In genomic region chr11:72959998-72960731, GRCh38 we compare ENCODE assay signal across 22 cellular contexts.
A peak's percentile ranks its signal among the peaks of the same experiment; 100 is the strongest.
DNase-seq lines count a peak whose midpoint lies in the region; ATAC-seq, FAIRE-seq and TF ChIP-seq lines count a peak whose summit lies in the region.
"Had no signal": no experiment of that assay in that cellular context is flagged by ENCODE, and none has a peak within 500 bp of the region (broad histone marks: within the 10 kb centered on the region; RNA-seq: fewer than 3 reads in every experiment).

No MANE protein-coding gene starts in this region.

- ATAC-seq in activated CD8-positive, alpha-beta T cell treated with anti-CD3 and anti-CD28 coated beads for 36 hours: peak; percentile 34
- ATAC-seq in activated CD8-positive, alpha-beta T cell treated with anti-CD3 and anti-CD28 coated beads, Interleukin-2, amount 10 ng/mL, durations not matched to agents 7 days and 5 days: no peak
- ATAC-seq in GM12878 (peak; percentile 21; the same call in 2 of the 3 replicates), left ventricle myocardium superior (peak; percentile 61), HG02610 (IDR thresholded peaks at IDR 0.05; ENCODE audit: unreplicated experiment) (no peak)
- ATAC-seq: HepG2 had no signal

- H3K79me2 ChIP-seq in GM12878 (ENCODE audit: control insufficient read depth, insufficient read depth, low read length): no peaks in the 10 kb centered on the region; the same call in 1 of the 2 replicates

- H3K27ac Mint-ChIP-seq in activated CD8-positive, alpha-beta T cell treated with anti-CD3 and anti-CD28 coated beads for 36 hours: no peak overlapping the region
- no peak overlapping the region for H3K27ac Mint-ChIP-seq in activated CD8-positive, alpha-beta T cell treated with anti-CD3 and anti-CD28 coated beads, Interleukin-2, amount 10 ng/mL, durations not matched to agents 7 days and 5 days
- H3K27ac Mint-ChIP-seq: H9 had no signal

- H3K4me3 ChIP-seq in GM12878 (no peak overlapping the region), skeletal muscle tissue (ENCODE audit: low read length in 3 of 3) (peak overlapping the region in 1 of 3 donors; percentile 16), thyroid gland (replicated peaks in 1 of 3) (no peak overlapping the region)
- H3K4me3 ChIP-seq: PC-9 had no signal

- no peak for FAIRE-seq in GM12878 (lab: Jason Lieb, UNC)
- FAIRE-seq: HepG2 had no signal

- TF ChIP-seq POLR2A in GM12878 (IDR thresholded peaks at IDR 0.05; ENCODE audit: low read depth, low read length) (no peak), thyroid gland (IDR thresholded peaks at IDR 0.05) (no peak)

- no peak overlapping the region for H2AFZ ChIP-seq in GM12878 (ENCODE audit: control insufficient read depth, low read depth, low read length)
- H2AFZ ChIP-seq: PC-9 had no signal

- H3K9ac ChIP-seq in GM12878 (ENCODE audit: control insufficient read depth, insufficient read depth, low read length) (no peak overlapping the region), skeletal muscle tissue (ENCODE audit: low read depth in 1 of 3, low read length in 3 of 3) (no peak overlapping the region)
- H3K9ac ChIP-seq: KMS-11 had no signal

- SMC1A ChIA-PET in GM12878 (lab: Charles Lee; ENCODE audit: uncharacterized antibody, unreplicated experiment): no interaction called here

- POLR2A ChIA-PET in activated CD8-positive, alpha-beta T cell treated with anti-CD3 and anti-CD28 coated beads for 36 hours (lab: Charles Lee): interaction anchor here (0.5 kb wide), 1 partner anchor 69 kb away, joined by 3 read pairs; no protein-coding TSS in a partner anchor
- POLR2A ChIA-PET in activated CD8-positive, alpha-beta T cell treated with anti-CD3 and anti-CD28 coated beads, Interleukin-2, amount 10 ng/mL, durations not matched to agents 7 days and 5 days (lab: Charles Lee): no interaction called here
- POLR2A ChIA-PET in GM12878 (lab: Charles Lee): no interaction called here

- H3K27me3 Mint-ChIP-seq in activated CD8-positive, alpha-beta T cell treated with anti-CD3 and anti-CD28 coated beads for 36 hours: no peaks in the 10 kb centered on the region
- no peaks in the 10 kb centered on the region for H3K27me3 Mint-ChIP-seq in activated CD8-positive, alpha-beta T cell treated with anti-CD3 and anti-CD28 coated beads, Interleukin-2, amount 10 ng/mL, durations not matched to agents 7 days and 5 days (ENCODE audit: low read depth)
- H3K27me3 Mint-ChIP-seq: CD4-positive, CD25-positive, alpha-beta regulatory T cell had no signal

- H3K27me3 ChIP-seq in GM12878 (replicated peaks in 1 of 2; ENCODE audit: control insufficient read depth in 2 of 2, insufficient read depth in 2 of 2, low read length in 1 of 2) (no peaks in the 10 kb centered on the region), skeletal muscle tissue (ENCODE audit: control insufficient read depth in 3 of 3, insufficient read depth in 3 of 3, low read length in 3 of 3) (no peaks in the 10 kb centered on the region), thyroid gland (no peaks in the 10 kb centered on the region)
- H3K27me3 ChIP-seq: BE2C had no signal

- CTCF ChIA-PET in activated CD8-positive, alpha-beta T cell treated with anti-CD3 and anti-CD28 coated beads for 36 hours (lab: Charles Lee): no interaction called here
- CTCF ChIA-PET in activated CD8-positive, alpha-beta T cell treated with anti-CD3 and anti-CD28 coated beads, Interleukin-2, amount 10 ng/mL, durations not matched to agents 7 days and 5 days (lab: Charles Lee): no interaction called here
- CTCF ChIA-PET in GM12878 (lab: Yijun Ruan, JAX): interaction anchor here (1.0 kb wide), 1 partner anchor 218 kb away, joined by 3 read pairs; no protein-coding TSS in a partner anchor

- no peak for TF ChIP-seq CTCF in activated CD8-positive, alpha-beta T cell treated with anti-CD3 and anti-CD28 coated beads for 36 hours (IDR thresholded peaks at IDR 0.05)
- no peak for TF ChIP-seq CTCF in GM12878 (IDR thresholded peaks at IDR 0.05 in 2 of 3, conservative IDR thresholded peaks at IDR 0.05 in 1 of 3; ENCODE audit: control insufficient read depth in 2 of 3, extremely low read depth in 1 of 3, insufficient read depth in 1 of 3, low read depth in 3 of 3, low read length in 3 of 3)
- TF ChIP-seq CTCF in thyroid gland (IDR thresholded peaks at IDR 0.05): no peak

- H3K4me3 Mint-ChIP-seq in activated CD8-positive, alpha-beta T cell treated with anti-CD3 and anti-CD28 coated beads for 36 hours: no peak overlapping the region
- H3K4me3 Mint-ChIP-seq in activated CD8-positive, alpha-beta T cell treated with anti-CD3 and anti-CD28 coated beads, Interleukin-2, amount 10 ng/mL, durations not matched to agents 7 days and 5 days: no peak overlapping the region
- H3K4me3 Mint-ChIP-seq: CD4-positive, CD25-positive, alpha-beta regulatory T cell; H9 had no signal

- no peak overlapping the region for H3K27ac ChIP-seq in GM12878 (ENCODE audit: control insufficient read depth, insufficient read depth)
- H3K27ac ChIP-seq in skeletal muscle tissue (ENCODE audit: low read depth, low read length): peak overlapping the region; percentile 9
- no peak overlapping the region for H3K27ac ChIP-seq in thyroid gland
- H3K27ac ChIP-seq: KMS-11, PC-9, RWPE1 had no signal

- no peak for DNase-seq in activated CD8-positive, alpha-beta T cell treated with anti-CD3 and anti-CD28 coated beads for 36 hours
- DNase-seq in activated CD8-positive, alpha-beta T cell treated with anti-CD3 and anti-CD28 coated beads, Interleukin-2, amount 10 ng/mL, durations not matched to agents 7 days and 5 days: no peak
- DNase-seq in GM12878 (ENCODE audit: low read depth, low spot score) (no peak), left ventricle myocardium superior (no peak), thyroid gland (no peak), G401 (ENCODE audit: low spot score) (no peak)
- DNase-seq: 8988T; BE2C; CD4-positive, CD25-positive, alpha-beta regulatory T cell; COR-L47; GDM1; H9; NCI-H1417; NCI-H187; NCI-H226; NCI-H524 treated with DMSO at 0.1 percent for 48 hours; PC-9 had no signal

- WGBS in GM12878 (ENCODE audit: insufficient coverage, insufficient replicate concordance, low lambda C conversion rate, missing lambda C conversion rate): 62% methylated on average over 3 of the region's 3 CpGs
- WGBS in thyroid gland, 2 donors: 91 to 93% methylated on average over 3 of the region's 3 CpGs

- peaks cover 2% of the 10 kb centered on the region for H3K9me3 Mint-ChIP-seq in activated CD8-positive, alpha-beta T cell treated with anti-CD3 and anti-CD28 coated beads for 36 hours
- no peaks in the 10 kb centered on the region for H3K9me3 Mint-ChIP-seq in activated CD8-positive, alpha-beta T cell treated with anti-CD3 and anti-CD28 coated beads, Interleukin-2, amount 10 ng/mL, durations not matched to agents 7 days and 5 days (ENCODE audit: insufficient read depth)
- H3K9me3 Mint-ChIP-seq: H9 had no signal

- H3K9me3 ChIP-seq in GM12878 (replicated peaks; ENCODE audit: control insufficient read depth, insufficient read depth, low read length) (no peaks in the 10 kb centered on the region; the same call in 2 of the 3 replicates), skeletal muscle tissue (ENCODE audit: control insufficient read depth in 3 of 3, low read length in 3 of 3) (no peaks in the 10 kb centered on the region), thyroid gland (no peaks in the 10 kb centered on the region)

- H3K4me1 Mint-ChIP-seq in activated CD8-positive, alpha-beta T cell treated with anti-CD3 and anti-CD28 coated beads for 36 hours (ENCODE audit: low read depth): peaks cover 18% of the 10 kb centered on the region
- peaks cover 6% of the 10 kb centered on the region for H3K4me1 Mint-ChIP-seq in activated CD8-positive, alpha-beta T cell treated with anti-CD3 and anti-CD28 coated beads, Interleukin-2, amount 10 ng/mL, durations not matched to agents 7 days and 5 days (ENCODE audit: low read depth)

- no TSS peak for BruUV-seq in GM12878 (replicated peaks; lab: Mats Ljungman, UMichigan)

- in situ Hi-C loops in GM12878 (cut with MboI) (no loop called here), G401 (cut with HindIII; ENCODE audit: low sequenced_read_pairs) (no loop called here)

- peaks cover 2 to 17% of the 10 kb centered on the region in 2 experiments for H3K36me3 ChIP-seq in GM12878 (ENCODE audit: control insufficient read depth in 2 of 2, insufficient read depth in 2 of 2, low read length in 1 of 2)
- no peaks in the 10 kb centered on the region for H3K36me3 ChIP-seq in skeletal muscle tissue (ENCODE audit: control insufficient read depth in 3 of 3, insufficient read depth in 3 of 3, low read length in 3 of 3)
- no peaks in the 10 kb centered on the region for H3K36me3 ChIP-seq in thyroid gland
- H3K36me3 ChIP-seq: BE2C had no signal

- intact Hi-C loops in activated CD8-positive, alpha-beta T cell treated with anti-CD3 and anti-CD28 coated beads for 36 hours (cut with micrococcal nuclease): no loop called here
- intact Hi-C loops in GM12878 (cut with micrococcal nuclease; ENCODE audit: unreplicated experiment) (no loop called here), left ventricle myocardium superior (cut with micrococcal nuclease) (no loop called here), thyroid gland (cut with DNase I) (no loop called here)

- TF ChIP-seq EP300 in GM12878 (IDR thresholded peaks at IDR 0.05; ENCODE audit: borderline replicate concordance in 1 of 2, control insufficient read depth in 1 of 2, low read depth in 2 of 2, low read length in 2 of 2): no peak

- peaks cover 11% of the 10 kb centered on the region for H3K36me3 Mint-ChIP-seq in activated CD8-positive, alpha-beta T cell treated with anti-CD3 and anti-CD28 coated beads for 36 hours (ENCODE audit: low read depth)
- peaks cover 32% of the 10 kb centered on the region for H3K36me3 Mint-ChIP-seq in activated CD8-positive, alpha-beta T cell treated with anti-CD3 and anti-CD28 coated beads, Interleukin-2, amount 10 ng/mL, durations not matched to agents 7 days and 5 days (ENCODE audit: low read depth)

- no peak overlapping the region for H3K4me2 ChIP-seq in GM12878 (ENCODE audit: control insufficient read depth, insufficient read depth)
- H3K4me2 ChIP-seq: KMS-11, PC-9 had no signal

- RAD21 ChIA-PET in GM12878 (lab: Charles Lee; ENCODE audit: unreplicated experiment): no interaction called here

- TF ChIP-seq RAD21 in GM12878 (IDR thresholded peaks at IDR 0.05; ENCODE audit: insufficient read depth, low read depth, low read length): no peak

- no peaks in the 10 kb centered on the region for H4K20me1 ChIP-seq in GM12878 (ENCODE audit: control insufficient read depth, insufficient read depth)

- H3K4me1 ChIP-seq in GM12878 (ENCODE audit: control insufficient read depth, insufficient read depth, low read length) (peaks cover 6% of the 10 kb centered on the region; the same call in 1 of the 2 replicates), skeletal muscle tissue (ENCODE audit: control insufficient read depth in 3 of 3, insufficient read depth in 3 of 3, low read length in 3 of 3) (peaks cover 9 to 12% (median 11%) of the 10 kb centered on the region in 3 donors), thyroid gland (peaks cover 0 to under 1% of the 10 kb centered on the region in 2 donors)
- H3K4me1 ChIP-seq: BE2C had no signal

TF ChIP-seq in GM12878, 131 proteins besides CTCF, POLR2A, EP300 and RAD21:
- TF ChIP-seq ZZZ3 (IDR thresholded peaks at IDR 0.05; ENCODE audit: control insufficient read depth, insufficient read length, low read depth): no peak

Comparison
In these comparisons a context has a peak if more than half of its experiments do, and no peak if none do; other contexts are left out.
1. ATAC-seq: peak in activated CD8-positive, alpha-beta T cell treated with anti-CD3 and anti-CD28 coated beads for 36 hours (single experiment), GM12878 (single experiment) and left ventricle myocardium superior (single experiment); none in activated CD8-positive, alpha-beta T cell treated with anti-CD3 and anti-CD28 coated beads, Interleukin-2, amount 10 ng/mL, durations not matched to agents 7 days and 5 days (single experiment) and HG02610 (single experiment).